Comparison of ENCODE assay signal across 25 cellular contexts in genomic region chr2:8196311-8196710, GRCh38.
"Had no signal": no experiment of that assay in that cellular context is flagged by ENCODE, and none has a peak within 500 bp of the region (broad histone marks: within the 10 kb centered on the region; RNA-seq: fewer than 3 reads in every experiment).

No MANE protein-coding gene starts in this region.

- DNase-seq: cortex of kidney; effector memory CD8-positive, alpha-beta T cell; esophagus squamous epithelium; hypothalamus; kidney; naive B cell; right lobe of liver; stimulated activated CD4-positive, alpha-beta T cell treated with anti-CD3 and anti-CD28 coated beads, Interleukin-12 subunit alpha, Interleukin-12 subunit beta, amount 100 ng/mL, for 4 hours; stimulated activated CD4-positive, alpha-beta T cell treated with anti-CD3 and anti-CD28 coated beads, Interleukin-1b, Interleukin-23, amount 100 ng/mL, for 48 hours; stimulated activated CD4-positive, alpha-beta T cell treated with anti-CD3 and anti-CD28 coated beads, Interleukin-4, amount 100 ng/mL, for 1 hour; stimulated activated CD8-positive, alpha-beta memory T cell treated with anti-CD3 and anti-CD28 coated beads, Interleukin-4, amount 100 ng/mL, for 48 hours; stimulated activated naive CD4-positive, alpha-beta T cell; stimulated activated naive CD8-positive, alpha-beta T cell treated with anti-CD3 and anti-CD28 coated beads, Interleukin-15, amount 100 ng/mL, for 72 hours; transverse colon; upper lobe of right lung; uterus had no signal

- H3K4me3 Mint-ChIP-seq: effector memory CD8-positive, alpha-beta T cell; memory B cell; naive B cell; nephron; neural progenitor cell; stimulated activated naive CD8-positive, alpha-beta T cell treated with anti-CD3 and anti-CD28 coated beads, Interleukin-15, amount 100 ng/mL, for 72 hours had no signal

- H3K4me2 ChIP-seq: neural progenitor cell, smooth muscle cell had no signal

- H2AFZ ChIP-seq: neural progenitor cell, parathyroid adenoma had no signal

- H3K36me3 ChIP-seq: esophagus squamous epithelium, neural progenitor cell, right lobe of liver, suprapubic skin, transverse colon, upper lobe of right lung, uterus had no signal

- H3K27ac Mint-ChIP-seq: effector memory CD8-positive, alpha-beta T cell; memory B cell; nephron; neural progenitor cell; progenitor cell of endocrine pancreas; stimulated activated naive CD8-positive, alpha-beta T cell treated with anti-CD3 and anti-CD28 coated beads, Interleukin-15, amount 100 ng/mL, for 72 hours had no signal

- H3K9ac ChIP-seq: neural progenitor cell, parathyroid adenoma had no signal

- H3K4me3 ChIP-seq: esophagus squamous epithelium, lung, neural progenitor cell, right lobe of liver, smooth muscle cell, suprapubic skin, transverse colon, upper lobe of right lung, uterus had no signal

- H3K27ac ChIP-seq: esophagus squamous epithelium, neural progenitor cell, parathyroid adenoma, right lobe of liver, suprapubic skin, transverse colon, upper lobe of right lung, uterus had no signal

- H3K4me1 ChIP-seq: suprapubic skin, uterus had no signal

- H3K27me3 Mint-ChIP-seq: effector memory CD8-positive, alpha-beta T cell had no signal

- H3K4me1 Mint-ChIP-seq: memory B cell; stimulated activated naive CD8-positive, alpha-beta T cell treated with anti-CD3 and anti-CD28 coated beads, Interleukin-15, amount 100 ng/mL, for 72 hours had no signal

- ATAC-seq: effector memory CD8-positive, alpha-beta T cell; left lobe of liver; right lobe of liver; stimulated activated naive CD8-positive, alpha-beta T cell treated with anti-CD3 and anti-CD28 coated beads, Interleukin-15, amount 100 ng/mL, for 72 hours; upper lobe of right lung had no signal

- H3K9me3 ChIP-seq: esophagus squamous epithelium, right lobe of liver, suprapubic skin, transverse colon, upper lobe of right lung, uterus had no signal

- H3K27me3 ChIP-seq: esophagus squamous epithelium, right lobe of liver, suprapubic skin, transverse colon, upper lobe of right lung, uterus had no signal
